In the genomic region with DNA sequence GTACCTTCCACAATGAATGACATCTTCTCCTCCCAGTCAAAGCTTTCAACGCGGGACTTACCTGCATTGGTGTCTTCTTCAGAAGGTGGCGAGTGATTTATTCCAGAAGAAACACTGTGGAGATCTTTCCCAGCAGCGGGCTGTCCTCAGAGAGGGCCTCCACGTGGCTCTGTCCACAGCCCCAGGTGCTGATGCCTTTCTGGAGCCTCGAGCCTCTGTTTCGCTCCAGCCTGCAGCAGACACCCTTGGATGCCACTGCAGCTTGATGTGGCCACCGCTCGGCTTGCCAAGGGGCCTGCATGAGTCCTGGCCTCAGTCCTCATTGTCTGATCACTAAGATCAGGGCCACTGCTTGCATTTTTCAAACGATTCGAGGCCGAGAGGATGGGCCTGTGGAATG, we compare ENCODE assay signal across 1 cellular context.
A peak's percentile ranks its signal among the peaks of the same experiment; 100 is the strongest.
TF ChIP-seq lines count a peak whose summit lies in the region.

No MANE protein-coding gene starts in this region.

TF ChIP-seq in WTC11, 78 proteins besides CTCF, POLR2A, EP300 and RAD21:
- TF ChIP-seq ZNF317 (CRISPR knock-in tag; IDR thresholded peaks at IDR 0.05; ENCODE audit: borderline replicate concordance, low read depth): no peak
- no peak for TF ChIP-seq TEAD4 (CRISPR knock-in tag; IDR thresholded peaks at IDR 0.05)
- no peak for TF ChIP-seq MAX (CRISPR knock-in tag; IDR thresholded peaks at IDR 0.05)
- TF ChIP-seq, protein P1, sequence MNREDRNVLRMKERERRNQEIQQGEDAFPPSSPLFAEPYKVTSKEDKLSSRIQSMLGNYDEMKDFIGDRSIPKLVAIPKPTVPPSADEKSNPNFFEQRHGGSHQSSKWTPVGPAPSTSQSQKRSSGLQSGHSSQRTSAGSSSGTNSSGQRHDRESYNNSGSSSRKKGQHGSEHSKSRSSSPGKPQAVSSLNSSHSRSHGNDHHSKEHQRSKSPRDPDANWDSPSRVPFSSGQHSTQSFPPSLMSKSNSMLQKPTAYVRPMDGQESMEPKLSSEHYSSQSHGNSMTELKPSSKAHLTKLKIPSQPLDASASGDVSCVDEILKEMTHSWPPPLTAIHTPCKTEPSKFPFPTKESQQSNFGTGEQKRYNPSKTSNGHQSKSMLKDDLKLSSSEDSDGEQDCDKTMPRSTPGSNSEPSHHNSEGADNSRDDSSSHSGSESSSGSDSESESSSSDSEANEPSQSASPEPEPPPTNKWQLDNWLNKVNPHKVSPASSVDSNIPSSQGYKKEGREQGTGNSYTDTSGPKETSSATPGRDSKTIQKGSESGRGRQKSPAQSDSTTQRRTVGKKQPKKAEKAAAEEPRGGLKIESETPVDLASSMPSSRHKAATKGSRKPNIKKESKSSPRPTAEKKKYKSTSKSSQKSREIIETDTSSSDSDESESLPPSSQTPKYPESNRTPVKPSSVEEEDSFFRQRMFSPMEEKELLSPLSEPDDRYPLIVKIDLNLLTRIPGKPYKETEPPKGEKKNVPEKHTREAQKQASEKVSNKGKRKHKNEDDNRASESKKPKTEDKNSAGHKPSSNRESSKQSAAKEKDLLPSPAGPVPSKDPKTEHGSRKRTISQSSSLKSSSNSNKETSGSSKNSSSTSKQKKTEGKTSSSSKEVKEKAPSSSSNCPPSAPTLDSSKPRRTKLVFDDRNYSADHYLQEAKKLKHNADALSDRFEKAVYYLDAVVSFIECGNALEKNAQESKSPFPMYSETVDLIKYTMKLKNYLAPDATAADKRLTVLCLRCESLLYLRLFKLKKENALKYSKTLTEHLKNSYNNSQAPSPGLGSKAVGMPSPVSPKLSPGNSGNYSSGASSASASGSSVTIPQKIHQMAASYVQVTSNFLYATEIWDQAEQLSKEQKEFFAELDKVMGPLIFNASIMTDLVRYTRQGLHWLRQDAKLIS (CRISPR knock-in tag; IDR thresholded peaks at IDR 0.05; ENCODE audit: borderline replicate concordance): no peak
- peak; percentile 36; the same call in 1 of the 2 replicates for TF ChIP-seq CREB1 (CRISPR knock-in tag; IDR thresholded peaks at IDR 0.05)
